Comparison of ENCODE assay signal across 12 cellular contexts in the genomic region with DNA sequence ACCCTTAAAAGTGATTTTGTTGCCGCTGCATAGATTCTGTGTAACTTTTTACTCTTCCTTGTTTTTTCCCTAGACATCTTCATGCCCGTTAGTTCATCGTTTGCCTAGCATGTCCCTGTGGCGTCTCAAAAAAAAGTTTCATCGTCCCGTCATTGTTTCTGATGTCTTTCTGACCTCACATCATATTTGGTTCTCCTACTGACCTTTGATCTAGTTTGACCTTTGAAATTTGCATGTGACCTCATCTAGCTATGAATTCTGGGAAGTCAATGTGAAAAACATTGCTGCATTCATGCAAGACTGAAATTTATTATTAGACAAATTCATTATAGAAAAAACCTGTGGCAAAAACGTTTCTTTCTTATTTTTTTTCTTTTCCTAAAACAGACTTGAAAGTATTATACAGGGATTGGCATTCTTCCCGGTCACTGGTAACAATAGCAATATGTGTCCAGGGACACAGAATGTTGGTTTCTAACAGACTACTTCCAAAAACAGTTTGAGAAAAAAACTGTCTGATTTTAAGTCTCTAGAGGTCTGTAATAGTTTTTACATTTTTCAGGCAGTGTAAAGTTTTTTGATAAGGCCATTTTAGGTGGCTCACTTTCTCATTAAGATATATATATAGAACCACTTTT.
DNase-seq lines count a peak whose midpoint lies in the region; ATAC-seq and TF ChIP-seq lines count a peak whose summit lies in the region.
"Had no signal": no experiment of that assay in that cellular context is flagged by ENCODE, and none has a peak within 500 bp of the region (broad histone marks: within the 10 kb centered on the region; RNA-seq: fewer than 3 reads in every experiment).

No MANE protein-coding gene starts in this region.

- H3K27ac Mint-ChIP-seq in activated naive CD4-positive, alpha-beta T cell treated with anti-CD3 and anti-CD28 coated beads for 36 hours: peak overlapping the region; percentile 60
- peak overlapping the region; percentile 74 for H3K27ac Mint-ChIP-seq in activated naive CD8-positive, alpha-beta T cell treated with anti-CD3 and anti-CD28 coated beads, Interleukin-2, amount 50 U/mL, for 24 hours

- H3K36me3 Mint-ChIP-seq in activated naive CD4-positive, alpha-beta T cell treated with anti-CD3 and anti-CD28 coated beads for 36 hours (ENCODE audit: low read depth): peaks cover 20% of the 10 kb centered on the region
- peaks cover 59% of the 10 kb centered on the region for H3K36me3 Mint-ChIP-seq in activated naive CD8-positive, alpha-beta T cell treated with anti-CD3 and anti-CD28 coated beads, Interleukin-2, amount 50 U/mL, for 24 hours (ENCODE audit: low read depth)

- H3K27me3 Mint-ChIP-seq in activated naive CD4-positive, alpha-beta T cell treated with anti-CD3 and anti-CD28 coated beads for 36 hours (ENCODE audit: low read depth): no peaks in the 10 kb centered on the region
- H3K27me3 Mint-ChIP-seq in activated naive CD8-positive, alpha-beta T cell treated with anti-CD3 and anti-CD28 coated beads, Interleukin-2, amount 50 U/mL, for 24 hours: no peaks in the 10 kb centered on the region

- peaks cover 60% of the 10 kb centered on the region for H3K4me1 Mint-ChIP-seq in activated naive CD4-positive, alpha-beta T cell treated with anti-CD3 and anti-CD28 coated beads for 36 hours (ENCODE audit: low read depth)
- H3K4me1 Mint-ChIP-seq in activated naive CD8-positive, alpha-beta T cell treated with anti-CD3 and anti-CD28 coated beads, Interleukin-2, amount 50 U/mL, for 24 hours: peaks cover 63% of the 10 kb centered on the region

- no peaks in the 10 kb centered on the region for H3K9me3 Mint-ChIP-seq in activated naive CD4-positive, alpha-beta T cell treated with anti-CD3 and anti-CD28 coated beads for 36 hours
- no peaks in the 10 kb centered on the region for H3K9me3 Mint-ChIP-seq in activated naive CD8-positive, alpha-beta T cell treated with anti-CD3 and anti-CD28 coated beads, Interleukin-2, amount 50 U/mL, for 24 hours

- H3K4me3 Mint-ChIP-seq in activated naive CD4-positive, alpha-beta T cell treated with anti-CD3 and anti-CD28 coated beads for 36 hours: no peak overlapping the region
- H3K4me3 Mint-ChIP-seq in activated naive CD8-positive, alpha-beta T cell treated with anti-CD3 and anti-CD28 coated beads, Interleukin-2, amount 50 U/mL, for 24 hours: no peak overlapping the region

- intact Hi-C loops in activated naive CD4-positive, alpha-beta T cell treated with anti-CD3 and anti-CD28 coated beads for 36 hours (cut with micrococcal nuclease): no loop called here

- TF ChIP-seq CTCF in foreskin fibroblast (IDR thresholded peaks at IDR 0.05; ENCODE audit: low read depth, low read length): no peak

- no peak for DNase-seq in activated naive CD4-positive, alpha-beta T cell treated with anti-CD3 and anti-CD28 coated beads for 36 hours
- DNase-seq in activated naive CD4-positive, alpha-beta T cell treated with anti-CD3 and anti-CD28 coated beads, Interleukin-2, amount 50 U/mL, for 16 hours: no peak
- DNase-seq in activated naive CD8-positive, alpha-beta T cell treated with anti-CD3 and anti-CD28 coated beads, Interleukin-2, amount 50 U/mL, for 24 hours: no peak
- DNase-seq in foreskin fibroblast: peak; percentile 48 to 77
- peak; percentile 53 for DNase-seq in stromal cell of bone marrow (ENCODE audit: low read depth)
- no peak for DNase-seq in NCI-H2227 treated with DMSO at 0.1 percent for 48 hours (lab: John Stamatoyannopoulos, UW)
- no peak for DNase-seq in SIG-M5 treated with dmso at 0.1 percent for 504 hours (lab: John Stamatoyannopoulos, UW; ENCODE audit: unreplicated experiment)
- no peak for DNase-seq in T-helper 1 cell
- DNase-seq: central memory CD4-positive, alpha-beta T cell; HCEC 1CT; NCI-H69; right lobe of liver had no signal

- H3K4me3 ChIP-seq in foreskin fibroblast (ENCODE audit: low read depth in 1 of 2, low read length in 2 of 2): no peak overlapping the region
- H3K4me3 ChIP-seq: right lobe of liver had no signal

- CTCF ChIA-PET in activated naive CD4-positive, alpha-beta T cell treated with anti-CD3 and anti-CD28 coated beads for 36 hours (lab: Charles Lee): no interaction called here

- no peak for ATAC-seq in activated naive CD8-positive, alpha-beta T cell treated with anti-CD3 and anti-CD28 coated beads, Interleukin-2, amount 50 U/mL, for 24 hours

Comparison
In these comparisons a context has a peak if more than half of its experiments do, and no peak if none do; other contexts are left out.
1. DNase-seq: peak in foreskin fibroblast (2 of 2) and stromal cell of bone marrow (single experiment); none in activated naive CD4-positive, alpha-beta T cell treated with anti-CD3 and anti-CD28 coated beads for 36 hours (single experiment), activated naive CD4-positive, alpha-beta T cell treated with anti-CD3 and anti-CD28 coated beads, Interleukin-2, amount 50 U/mL, for 16 hours (single experiment), activated naive CD8-positive, alpha-beta T cell treated with anti-CD3 and anti-CD28 coated beads, Interleukin-2, amount 50 U/mL, for 24 hours (single experiment), NCI-H2227 treated with DMSO at 0.1 percent for 48 hours (single experiment), SIG-M5 treated with dmso at 0.1 percent for 504 hours (single experiment) and T-helper 1 cell (0 of 5).